In the genomic region with DNA sequence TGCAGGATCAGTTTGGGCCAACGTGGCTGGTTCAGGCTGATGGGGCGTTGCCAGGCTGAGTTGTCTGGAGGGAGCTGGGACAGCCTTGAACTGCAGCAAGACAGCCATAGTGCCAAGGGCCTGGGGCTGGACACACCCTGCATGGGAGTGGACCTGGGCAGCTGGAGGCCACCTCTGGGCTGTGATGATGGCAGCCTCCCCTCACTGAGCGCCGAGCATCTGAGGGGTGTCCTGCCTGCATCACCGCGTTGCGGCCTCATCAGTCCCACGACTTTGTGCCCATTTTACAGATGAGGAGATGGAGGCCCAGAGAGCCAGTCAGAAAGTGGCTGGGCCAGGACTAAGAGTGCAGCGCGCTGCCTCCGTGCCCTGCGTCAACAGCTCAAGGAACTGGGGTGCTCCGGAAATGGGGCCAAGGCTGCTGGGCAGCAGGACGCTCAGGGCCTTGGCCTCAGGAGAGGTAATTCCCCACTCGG, we compare ENCODE assay signal across 8 cellular contexts. TPM values are rescaled to one million over a fixed set of nuclear protein-coding genes. Genes with fewer than 3 reads are reported as not detected.
A peak's percentile ranks its signal among the peaks of the same experiment; 100 is the strongest.
DNase-seq lines count a peak whose midpoint lies in the region; ATAC-seq and TF ChIP-seq lines count a peak whose summit lies in the region.

No MANE protein-coding gene starts in this region.

- CTCF ChIA-PET in HEK293 (lab: Yijun Ruan, JAX) = no interaction called here

- H3K27ac Mint-ChIP-seq in activated naive CD4-positive, alpha-beta T cell treated with anti-CD3 and anti-CD28 coated beads, Interleukin-2, amount 50 U/mL, for 72 hours = peak overlapping the region; percentile 78 to 96

- WGBS in spleen, 5 donors = 67 to 86% (median 73%) methylated on average over 8 to 15 of the region's 15 CpGs

- no peak overlapping the region for H3K9ac ChIP-seq in iPS-15b (ENCODE audit: low read depth, low read length)

- H3K36me3 Mint-ChIP-seq in activated naive CD4-positive, alpha-beta T cell treated with anti-CD3 and anti-CD28 coated beads, Interleukin-2, amount 50 U/mL, for 72 hours = peaks cover 0 to 7% of the 10 kb centered on the region in 2 donors

- peak in 1 of 2 donors; percentile 4 for ATAC-seq in activated naive CD4-positive, alpha-beta T cell treated with anti-CD3 and anti-CD28 coated beads, Interleukin-2, amount 50 U/mL, for 72 hours
- ATAC-seq in HG03045 (IDR thresholded peaks at IDR 0.05; ENCODE audit: unreplicated experiment) = no peak
- no peak for ATAC-seq in GM19023 (IDR thresholded peaks at IDR 0.05; ENCODE audit: unreplicated experiment)

- DNase-seq in activated naive CD4-positive, alpha-beta T cell treated with anti-CD3 and anti-CD28 coated beads, Interleukin-2, amount 50 U/mL, for 72 hours (ENCODE audit: low spot score in 2 of 2) = no peak
- DNase-seq in spleen = peak; percentile 81
- DNase-seq in cerebellar nuclear complex (lab: John Stamatoyannopoulos, UW) = no peak
- DNase-seq in posterior vena cava (ENCODE audit: low spot score) = no peak

- peak overlapping the region; percentile 15; the same call in 1 of the 2 replicates for H3K4me3 ChIP-seq in HEK293 (ENCODE audit: low read depth, low read length)
- H3K4me3 ChIP-seq in iPS-15b (ENCODE audit: low read depth, low read length) = peak overlapping the region; percentile 16
- peak overlapping the region; percentile 71 to 98 (median 92) for H3K4me3 ChIP-seq in spleen

- POLR2A ChIA-PET in HEK293 (lab: Yijun Ruan, JAX) = interaction anchor here (3.1 kb wide), 1 partner anchor 37 kb away, joined by 10 read pairs; a partner anchor contains a TSS

- peaks cover 8% of the 10 kb centered on the region for H3K27me3 ChIP-seq in iPS-15b (ENCODE audit: control insufficient read depth, insufficient read depth, low read length)
- H3K27me3 ChIP-seq in spleen (replicated peaks in 1 of 7) = peaks cover 0 to 10% (median 0%) of the 10 kb centered on the region in 7 donors

- intact Hi-C loops in spleen (cut with DNase I; ENCODE audit: low total_unique reads) (no loop called here), posterior vena cava (cut with DNase I) (loop anchor here in 1 of 2 donors (5.0 kb wide), 1 partner anchor 1162 kb away; a partner anchor contains a TSS)

- no peaks in the 10 kb centered on the region for H3K9me3 Mint-ChIP-seq in activated naive CD4-positive, alpha-beta T cell treated with anti-CD3 and anti-CD28 coated beads, Interleukin-2, amount 50 U/mL, for 72 hours

- H3K27ac ChIP-seq in HEK293 (ENCODE audit: extremely low read depth, low read depth, low read length) (peak overlapping the region; percentile 31; the same call in 1 of the 2 replicates), spleen (peak overlapping the region; percentile 65 to 96 (median 93))

- H3K4me1 ChIP-seq in HEK293 (ENCODE audit: control insufficient read depth, insufficient read depth, low read length) (peaks cover 10% of the 10 kb centered on the region), iPS-15b (ENCODE audit: control insufficient read depth, insufficient read depth, low read length) (no peaks in the 10 kb centered on the region), spleen (peaks cover 12 to 94% (median 69%) of the 10 kb centered on the region in 6 donors)

- TF ChIP-seq CTCF in HEK293 (tag by site-specific recombination; IDR thresholded peaks at IDR 0.05) = no peak
- TF ChIP-seq CTCF in spleen (IDR thresholded peaks at IDR 0.05 in 8 of 11, conservative IDR thresholded peaks at IDR 0.05 in 3 of 11) = no peak

- no peaks in the 10 kb centered on the region for H3K36me3 ChIP-seq in HEK293 (ENCODE audit: control insufficient read depth in 2 of 2, insufficient read depth in 1 of 2, low read length in 2 of 2)
- no peaks in the 10 kb centered on the region for H3K36me3 ChIP-seq in iPS-15b (ENCODE audit: control insufficient read depth, insufficient read depth, low read length)
- peaks cover 0 to 10% (median 0%) of the 10 kb centered on the region in 6 donors for H3K36me3 ChIP-seq in spleen

- H3K9me3 ChIP-seq in HEK293 (ENCODE audit: control insufficient read depth, insufficient read depth, low read depth, low read length) (no peaks in the 10 kb centered on the region), iPS-15b (ENCODE audit: control insufficient read depth, insufficient read depth, low read length) (no peaks in the 10 kb centered on the region), spleen (no peaks in the 10 kb centered on the region)

- no peak for TF ChIP-seq POLR2A in spleen (IDR thresholded peaks at IDR 0.05)

TF ChIP-seq in HEK293, 187 proteins besides CTCF, POLR2A, EP300 and RAD21:
- TF ChIP-seq ZNF521 (tag by site-specific recombination; IDR thresholded peaks at IDR 0.05) (no peak), ZNF2 (tag by site-specific recombination; IDR thresholded peaks at IDR 0.05) (peak; percentile 39; the same call in 1 of the 2 replicates), ZNF791 (tag by site-specific recombination; IDR thresholded peaks at IDR 0.05) (no peak), ZNF404 (tag by site-specific recombination; IDR thresholded peaks at IDR 0.05) (no peak)
- TF ChIP-seq, protein P1, sequence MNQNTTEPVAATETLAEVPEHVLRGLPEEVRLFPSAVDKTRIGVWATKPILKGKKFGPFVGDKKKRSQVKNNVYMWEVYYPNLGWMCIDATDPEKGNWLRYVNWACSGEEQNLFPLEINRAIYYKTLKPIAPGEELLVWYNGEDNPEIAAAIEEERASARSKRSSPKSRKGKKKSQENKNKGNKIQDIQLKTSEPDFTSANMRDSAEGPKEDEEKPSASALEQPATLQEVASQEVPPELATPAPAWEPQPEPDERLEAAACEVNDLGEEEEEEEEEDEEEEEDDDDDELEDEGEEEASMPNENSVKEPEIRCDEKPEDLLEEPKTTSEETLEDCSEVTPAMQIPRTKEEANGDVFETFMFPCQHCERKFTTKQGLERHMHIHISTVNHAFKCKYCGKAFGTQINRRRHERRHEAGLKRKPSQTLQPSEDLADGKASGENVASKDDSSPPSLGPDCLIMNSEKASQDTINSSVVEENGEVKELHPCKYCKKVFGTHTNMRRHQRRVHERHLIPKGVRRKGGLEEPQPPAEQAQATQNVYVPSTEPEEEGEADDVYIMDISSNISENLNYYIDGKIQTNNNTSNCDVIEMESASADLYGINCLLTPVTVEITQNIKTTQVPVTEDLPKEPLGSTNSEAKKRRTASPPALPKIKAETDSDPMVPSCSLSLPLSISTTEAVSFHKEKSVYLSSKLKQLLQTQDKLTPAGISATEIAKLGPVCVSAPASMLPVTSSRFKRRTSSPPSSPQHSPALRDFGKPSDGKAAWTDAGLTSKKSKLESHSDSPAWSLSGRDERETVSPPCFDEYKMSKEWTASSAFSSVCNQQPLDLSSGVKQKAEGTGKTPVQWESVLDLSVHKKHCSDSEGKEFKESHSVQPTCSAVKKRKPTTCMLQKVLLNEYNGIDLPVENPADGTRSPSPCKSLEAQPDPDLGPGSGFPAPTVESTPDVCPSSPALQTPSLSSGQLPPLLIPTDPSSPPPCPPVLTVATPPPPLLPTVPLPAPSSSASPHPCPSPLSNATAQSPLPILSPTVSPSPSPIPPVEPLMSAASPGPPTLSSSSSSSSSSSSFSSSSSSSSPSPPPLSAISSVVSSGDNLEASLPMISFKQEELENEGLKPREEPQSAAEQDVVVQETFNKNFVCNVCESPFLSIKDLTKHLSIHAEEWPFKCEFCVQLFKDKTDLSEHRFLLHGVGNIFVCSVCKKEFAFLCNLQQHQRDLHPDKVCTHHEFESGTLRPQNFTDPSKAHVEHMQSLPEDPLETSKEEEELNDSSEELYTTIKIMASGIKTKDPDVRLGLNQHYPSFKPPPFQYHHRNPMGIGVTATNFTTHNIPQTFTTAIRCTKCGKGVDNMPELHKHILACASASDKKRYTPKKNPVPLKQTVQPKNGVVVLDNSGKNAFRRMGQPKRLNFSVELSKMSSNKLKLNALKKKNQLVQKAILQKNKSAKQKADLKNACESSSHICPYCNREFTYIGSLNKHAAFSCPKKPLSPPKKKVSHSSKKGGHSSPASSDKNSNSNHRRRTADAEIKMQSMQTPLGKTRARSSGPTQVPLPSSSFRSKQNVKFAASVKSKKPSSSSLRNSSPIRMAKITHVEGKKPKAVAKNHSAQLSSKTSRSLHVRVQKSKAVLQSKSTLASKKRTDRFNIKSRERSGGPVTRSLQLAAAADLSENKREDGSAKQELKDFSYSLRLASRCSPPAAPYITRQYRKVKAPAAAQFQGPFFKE (tag by site-specific recombination; IDR thresholded peaks at IDR 0.05; ENCODE audit: borderline replicate concordance) = no peak

RNA-seq across cellular contexts. Expression of a gene that starts 0.6 kb away (rescaled TPM):
- 100 to 1,000 TPM; 145 to 159 TPM for total RNA-seq in activated naive CD4-positive, alpha-beta T cell treated with anti-CD3 and anti-CD28 coated beads, Interleukin-2, amount 50 U/mL, for 72 hours
- total RNA-seq in spleen = 100 to 1,000 TPM in 6 of 7 donors, 10 to 100 TPM in 1; 90.1 to 596 (median 199) TPM
- 100 to 1,000 TPM; 115 to 182 (median 122) TPM for polyA plus RNA-seq in spleen
- total RNA-seq in posterior vena cava = 10 to 100 TPM; 75.1 to 84.3 TPM

RNA-seq across cellular contexts. Expression of a gene that starts 7.6 kb away (rescaled TPM):
- 10 to 100 TPM in 1 of 2 donors, 1 to 10 TPM in 1; 6.0 to 19.4 TPM for total RNA-seq in activated naive CD4-positive, alpha-beta T cell treated with anti-CD3 and anti-CD28 coated beads, Interleukin-2, amount 50 U/mL, for 72 hours
- total RNA-seq in spleen (10 to 100 TPM in 5 of 7 donors, 1 to 10 TPM in 2; 8.3 to 25.3 (median 11.3) TPM), posterior vena cava (10 to 100 TPM in 1 of 2 donors, 1 to 10 TPM in 1; 8.9 to 10.2 TPM)
- polyA plus RNA-seq in spleen = 10 to 100 TPM in 2 of 3 donors, 1 to 10 TPM in 1; 7.6 to 13.0 (median 11.7) TPM

RNA-seq across cellular contexts. Expression of a gene that starts 36.2 kb away (rescaled TPM):
- total RNA-seq in activated naive CD4-positive, alpha-beta T cell treated with anti-CD3 and anti-CD28 coated beads, Interleukin-2, amount 50 U/mL, for 72 hours = 10 to 100 TPM; 34.3 to 75.0 TPM
- total RNA-seq in spleen (10 to 100 TPM; 16.6 to 21.6 (median 19.9) TPM), posterior vena cava (10 to 100 TPM; 13.9 to 16.0 TPM)
- polyA plus RNA-seq in spleen = 10 to 100 TPM in 2 of 3 donors, 1 to 10 TPM in 1; 8.7 to 19.3 (median 11.3) TPM

RNA-seq across cellular contexts. Expression of a gene that starts 40.2 kb away (rescaled TPM):
- 1 to 10 TPM in 1 of 2 donors, under 1 TPM in 1; 0.98 to 1.4 TPM for total RNA-seq in activated naive CD4-positive, alpha-beta T cell treated with anti-CD3 and anti-CD28 coated beads, Interleukin-2, amount 50 U/mL, for 72 hours
- total RNA-seq in spleen (1 to 10 TPM; 1.1 to 6.8 (median 2.5) TPM), posterior vena cava (not detected)
- polyA plus RNA-seq in spleen = 10 to 100 TPM in 1 of 3 donors, 1 to 10 TPM in 2; 2.0 to 14.2 (median 2.1) TPM

Comparison
In these comparisons a context has a peak if more than half of its experiments do, and no peak if none do; other contexts are left out.
1. H3K4me3 ChIP-seq: peak in every context shown above with its lines; median percentile 92 in spleen; 16 in iPS-15b; 15 in HEK293.